8 cellular contexts compared by ENCODE assay signal in genomic region chr19:38634757-38635482, GRCh38. TPM values are rescaled to one million over a fixed set of nuclear protein-coding genes. Genes with fewer than 3 reads are reported as not detected.
A peak's percentile ranks its signal among the peaks of the same experiment; 100 is the strongest.
DNase-seq lines count a peak whose midpoint lies in the region; ATAC-seq lines count a peak whose summit lies in the region.

No MANE protein-coding gene starts in this region.

- ATAC-seq in left lobe of liver = peak; percentile 91
- no peak for ATAC-seq in GM19324 (IDR thresholded peaks at IDR 0.05; ENCODE audit: low FRiP score, unreplicated experiment)

- DNase-seq in NCI-H1105 treated with DMSO at 0.1 percent for 48 hours (lab: John Stamatoyannopoulos, UW) (peak; percentile 27), NCI-H1105 (lab: John Stamatoyannopoulos, UW) (no peak), NCI-H128 (lab: John Stamatoyannopoulos, UW; ENCODE audit: unreplicated experiment) (peak; percentile 5), cerebellar cortex (ENCODE audit: low spot score) (peak; percentile 77), left lobe of liver (ENCODE audit: low spot score) (peak; percentile 72)
- DNase-seq in activated CD4-positive, alpha-beta T cell treated with anti-CD3 and anti-CD28 coated beads for 1 hour = peak; percentile 56
- DNase-seq in stimulated activated CD4-positive, alpha-beta T cell treated with anti-CD3 and anti-CD28 coated beads, Interleukin-4, amount 100 ng/mL, for 48 hours (ENCODE audit: low read depth in 2 of 2) = peak; percentile 48 to 72

RNA-seq across cellular contexts. Expression of gene ACTN4, which starts 12.5 kb away (rescaled TPM):
- total RNA-seq in left lobe of liver = 156 TPM

RNA-seq across cellular contexts. Expression of gene EIF3K, which starts 15.9 kb away (rescaled TPM):
- total RNA-seq in left lobe of liver = 106 TPM

RNA-seq across cellular contexts. Expression of gene MAP4K1, which starts 17.2 kb away (rescaled TPM):
- 3.5 TPM for total RNA-seq in left lobe of liver
